Comparison of ENCODE assay signal across 14 cellular contexts in the genomic region with DNA sequence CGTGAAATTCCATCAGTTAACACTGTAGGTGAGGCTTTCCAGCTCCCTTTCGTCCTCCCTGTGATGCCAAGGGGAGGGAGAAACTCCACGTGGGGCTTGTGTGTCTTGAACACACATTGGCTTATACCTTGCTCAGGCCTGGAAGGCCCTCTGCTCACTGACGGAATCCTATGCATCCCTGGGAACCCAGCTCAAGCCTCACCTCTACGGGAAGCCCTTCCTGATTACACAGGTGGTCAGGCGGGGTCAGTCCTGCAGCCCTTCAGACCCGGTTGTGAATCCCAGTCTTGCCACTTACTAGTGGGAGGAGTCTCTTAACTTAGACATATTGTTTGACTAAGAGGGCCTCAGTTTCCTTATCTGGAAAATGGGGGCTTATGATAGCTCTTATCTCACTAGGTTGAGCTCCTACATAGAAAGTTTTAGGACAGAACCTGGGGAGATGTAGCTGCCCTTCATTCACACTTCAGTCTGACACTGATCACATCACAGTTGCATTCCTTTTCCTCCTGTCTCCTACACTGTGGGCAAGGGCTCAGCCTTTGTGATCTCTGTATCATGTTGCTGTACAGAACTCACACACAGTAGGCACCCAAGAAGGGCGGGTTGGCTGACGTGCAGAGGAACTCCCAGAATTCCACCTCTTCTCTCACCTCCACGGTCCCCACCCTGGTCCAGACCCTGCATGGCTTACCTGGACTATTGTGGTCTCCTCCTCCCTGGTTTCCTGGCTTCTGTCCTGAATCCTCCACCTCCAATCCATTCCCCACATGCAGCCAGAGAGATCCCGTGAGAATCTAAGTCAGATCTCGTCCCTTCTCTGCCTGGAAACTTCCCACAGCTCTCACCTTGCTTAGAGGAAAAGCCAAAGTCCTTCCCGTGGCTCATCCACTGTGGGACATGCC.
A peak's percentile ranks its signal among the peaks of the same experiment; 100 is the strongest.
DNase-seq lines count a peak whose midpoint lies in the region; ATAC-seq and TF ChIP-seq lines count a peak whose summit lies in the region.
"Had no signal": no experiment of that assay in that cellular context is flagged by ENCODE, and none has a peak within 500 bp of the region (broad histone marks: within the 10 kb centered on the region; RNA-seq: fewer than 3 reads in every experiment).

No MANE protein-coding gene starts in this region.

- peak overlapping the region; percentile 81 for H3K9ac ChIP-seq in adipocyte (ENCODE audit: low read length)

- H3K9me3 Mint-ChIP-seq in Calu3 (ENCODE audit: low read depth, unreplicated experiment) = no peaks in the 10 kb centered on the region
- no peaks in the 10 kb centered on the region for H3K9me3 Mint-ChIP-seq in activated T-helper 17 cell treated with anti-CD3 and anti-CD28 coated beads, Interleukin-2, amount 50 U/mL, for 72 hours
- H3K9me3 Mint-ChIP-seq: T-helper 1 cell treated with Interleukin-12 subunit alpha and Interleukin-12 subunit beta and Interleukin-4 antibody, amounts not matched to agents 30 μg/mL and 1 μg/mL, for 36 hours had no signal

- peaks cover 14% of the 10 kb centered on the region for H3K36me3 Mint-ChIP-seq in Calu3 (ENCODE audit: insufficient read depth, unreplicated experiment)
- H3K36me3 Mint-ChIP-seq in activated T-helper 17 cell treated with anti-CD3 and anti-CD28 coated beads, Interleukin-2, amount 50 U/mL, for 72 hours (ENCODE audit: low read depth) = no peaks in the 10 kb centered on the region

- DNase-seq in Calu3 (no peak), adipocyte (ENCODE audit: low read depth) (no peak), fibroblast of villous mesenchyme (ENCODE audit: low read depth) (no peak), sigmoid colon (peak; percentile 63), C1 segment of cervical spinal cord (lab: John Stamatoyannopoulos, UW) (no peak), WERI-Rb-1 (no peak)
- DNase-seq: activated CD8-positive, alpha-beta memory T cell treated with anti-CD3 and anti-CD28 coated beads, Interleukin-2, amount 10 ng/mL, durations not matched to agents 7 days and 5 days; cerebellar nuclear complex; COR-L47; Kasumi-1; NCI-H524 treated with DMSO at 0.1 percent for 48 hours had no signal

- H3K9me3 ChIP-seq in adipocyte (ENCODE audit: control insufficient read depth, low read length) = no peaks in the 10 kb centered on the region
- no peaks in the 10 kb centered on the region for H3K9me3 ChIP-seq in sigmoid colon
- no peaks in the 10 kb centered on the region for H3K9me3 ChIP-seq in WERI-Rb-1 (ENCODE audit: severe bottlenecking)

- H3K36me3 ChIP-seq in adipocyte (ENCODE audit: control insufficient read depth, insufficient read depth, low read length, severe bottlenecking) = no peaks in the 10 kb centered on the region
- no peaks in the 10 kb centered on the region for H3K36me3 ChIP-seq in sigmoid colon
- no peaks in the 10 kb centered on the region for H3K36me3 ChIP-seq in WERI-Rb-1

- TF ChIP-seq POLR2A in sigmoid colon (IDR thresholded peaks at IDR 0.05) = no peak

- H3K27me3 Mint-ChIP-seq in Calu3 (ENCODE audit: unreplicated experiment) = no peaks in the 10 kb centered on the region
- peaks cover 33% of the 10 kb centered on the region for H3K27me3 Mint-ChIP-seq in activated T-helper 17 cell treated with anti-CD3 and anti-CD28 coated beads, Interleukin-2, amount 50 U/mL, for 72 hours

- peak overlapping the region; percentile 87 for H3K27ac Mint-ChIP-seq in Calu3 (ENCODE audit: unreplicated experiment)
- H3K27ac Mint-ChIP-seq in activated T-helper 17 cell treated with anti-CD3 and anti-CD28 coated beads, Interleukin-2, amount 50 U/mL, for 72 hours = no peak overlapping the region
- H3K27ac Mint-ChIP-seq: activated CD8-positive, alpha-beta memory T cell treated with anti-CD3 and anti-CD28 coated beads, Interleukin-2, amount 10 ng/mL, durations not matched to agents 7 days and 5 days; T-helper 1 cell treated with Interleukin-12 subunit alpha and Interleukin-12 subunit beta and Interleukin-4 antibody, amounts not matched to agents 30 μg/mL and 1 μg/mL, for 36 hours had no signal

- peaks cover 26% of the 10 kb centered on the region for H3K4me1 Mint-ChIP-seq in Calu3 (ENCODE audit: low read depth, unreplicated experiment)
- peaks cover 5% of the 10 kb centered on the region for H3K4me1 Mint-ChIP-seq in activated T-helper 17 cell treated with anti-CD3 and anti-CD28 coated beads, Interleukin-2, amount 50 U/mL, for 72 hours

- no TSS peak for BruUV-seq in Calu3 (replicated peaks; lab: Mats Ljungman, UMichigan)

- peaks cover 24% of the 10 kb centered on the region for H3K4me1 ChIP-seq in adipocyte (ENCODE audit: control insufficient read depth, insufficient read depth, low read length)
- peaks cover 0 to 25% (median 21%) of the 10 kb centered on the region in 4 donors for H3K4me1 ChIP-seq in sigmoid colon

- H3K27ac ChIP-seq in sigmoid colon (peak overlapping the region; percentile 77 to 92 (median 84)), WERI-Rb-1 (no peak overlapping the region)

- CTCF ChIA-PET in Calu3 (lab: Charles Lee) = interaction anchor here (0.9 to 2.9 kb wide), 2 partner anchors 11 to 53 kb away, joined by 4 to 10 read pairs; no protein-coding TSS in a partner anchor

- intact Hi-C loops in Calu3 (cut with micrococcal nuclease; ENCODE audit: unreplicated experiment) = no loop called here
- intact Hi-C loops in sigmoid colon (cut with DNase I) = loop anchor here (5.0 kb wide), 2 partner anchors 57 to 128 kb away; a partner anchor contains a TSS

- TF ChIP-seq CTCF in Calu3 (IDR thresholded peaks at IDR 0.05; ENCODE audit: unreplicated experiment) (no peak), fibroblast of villous mesenchyme (IDR thresholded peaks at IDR 0.05; ENCODE audit: insufficient read depth, low read depth, low read length) (no peak), sigmoid colon (IDR thresholded peaks at IDR 0.05) (no peak), WERI-Rb-1 (IDR thresholded peaks at IDR 0.05; ENCODE audit: low read depth, low read length) (no peak)

- no peak for TF ChIP-seq EP300 in sigmoid colon (IDR thresholded peaks at IDR 0.05)

- WGBS in sigmoid colon, 2 donors = 81 to 87% methylated on average over 13 of the region's 13 CpGs

- peak overlapping the region; percentile 73 for H3K4me3 Mint-ChIP-seq in Calu3 (ENCODE audit: low read depth, unreplicated experiment)
- H3K4me3 Mint-ChIP-seq in activated T-helper 17 cell treated with anti-CD3 and anti-CD28 coated beads, Interleukin-2, amount 50 U/mL, for 72 hours = no peak overlapping the region
- H3K4me3 Mint-ChIP-seq: activated CD8-positive, alpha-beta memory T cell treated with anti-CD3 and anti-CD28 coated beads, Interleukin-2, amount 10 ng/mL, durations not matched to agents 7 days and 5 days; T-helper 1 cell treated with Interleukin-12 subunit alpha and Interleukin-12 subunit beta and Interleukin-4 antibody, amounts not matched to agents 30 μg/mL and 1 μg/mL, for 36 hours had no signal

- no peak for ATAC-seq in GM18907 (IDR thresholded peaks at IDR 0.05; ENCODE audit: unreplicated experiment)
- no peak for ATAC-seq in activated T-helper 17 cell treated with anti-CD3 and anti-CD28 coated beads, Interleukin-2, amount 50 U/mL, for 72 hours (replicated peaks)

- H3K27me3 ChIP-seq in adipocyte (replicated peaks; ENCODE audit: control insufficient read depth, insufficient read depth, low read length) (no peaks in the 10 kb centered on the region), sigmoid colon (no peaks in the 10 kb centered on the region), WERI-Rb-1 (ENCODE audit: insufficient read depth, low read depth, severe bottlenecking) (no peaks in the 10 kb centered on the region)

- H3K4me3 ChIP-seq in adipocyte (ENCODE audit: low read length) = peak overlapping the region; percentile 72
- peak overlapping the region; percentile 52 for H3K4me3 ChIP-seq in fibroblast of villous mesenchyme (ENCODE audit: low read depth, low read length)
- H3K4me3 ChIP-seq in sigmoid colon = peak overlapping the region; percentile 13 to 48 (median 36)
- H3K4me3 ChIP-seq in WERI-Rb-1 (ENCODE audit: low read depth, low read length) = no peak overlapping the region
